In the genomic region with DNA sequence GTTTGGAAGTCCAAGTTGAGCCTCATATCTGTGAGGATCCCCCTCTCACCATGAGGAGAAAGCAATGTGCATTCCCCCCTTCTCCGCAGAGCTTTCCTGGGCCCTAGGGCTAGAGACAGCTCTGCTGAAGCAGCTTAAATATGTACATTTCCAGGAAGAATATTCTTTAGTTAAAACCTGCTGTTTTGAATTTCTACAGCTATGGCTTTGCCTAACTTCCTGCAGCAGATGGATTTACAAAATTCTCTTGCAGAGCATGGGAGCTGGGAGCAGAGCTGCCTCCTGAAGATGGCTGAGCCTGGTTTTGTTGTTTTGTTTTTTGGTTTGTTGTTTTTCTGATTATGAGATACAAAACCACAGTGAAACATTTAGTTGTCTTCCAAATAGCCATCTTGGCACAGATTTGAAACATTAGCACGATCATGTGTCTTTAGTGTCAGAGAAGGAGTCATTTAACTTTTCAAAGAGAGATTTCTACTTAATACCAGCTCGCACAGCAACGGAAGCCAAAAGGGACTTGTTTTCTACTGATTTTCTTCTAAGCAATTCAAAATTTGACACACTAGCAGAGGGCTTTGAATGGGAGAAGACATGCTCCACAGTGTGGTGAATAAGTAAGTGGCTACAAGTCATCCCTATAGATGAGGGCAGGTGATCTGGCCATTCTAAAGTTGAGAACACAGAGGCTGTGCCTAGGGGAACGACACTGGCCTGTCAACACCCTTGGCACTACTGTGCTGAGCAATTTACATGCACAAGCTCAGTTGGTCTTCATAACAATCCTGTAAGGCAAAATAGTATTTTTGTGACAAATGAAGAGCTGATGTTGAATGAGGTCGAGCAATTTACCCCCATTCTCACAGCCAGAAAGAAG, we compare ENCODE assay signal across 12 cellular contexts.
"Had no signal": no experiment of that assay in that cellular context is flagged by ENCODE, and none has a peak within 500 bp of the region (broad histone marks: within the 10 kb centered on the region; RNA-seq: fewer than 3 reads in every experiment).

No MANE protein-coding gene starts in this region.

- H3K9me3 ChIP-seq: colonic mucosa, lower lobe of right lung, suprapubic skin, upper lobe of left lung had no signal

- H3K27ac ChIP-seq: colonic mucosa, lower lobe of right lung, suprapubic skin, upper lobe of left lung had no signal

- H3K36me3 ChIP-seq: colonic mucosa, lower lobe of right lung, suprapubic skin, upper lobe of left lung had no signal

- H3K27me3 ChIP-seq: colonic mucosa, suprapubic skin, upper lobe of left lung had no signal

- H3K4me3 ChIP-seq: colonic mucosa, lower lobe of right lung, suprapubic skin, upper lobe of left lung had no signal

- DNase-seq: activated CD4-positive, alpha-beta T cell treated with anti-CD3 and anti-CD28 coated beads for 48 hours; activated naive CD4-positive, alpha-beta T cell treated with anti-CD3 and anti-CD28 coated beads for 36 hours; activated T-cell treated with anti-CD3 and anti-CD28 coated beads for 4 hours; colonic mucosa; effector CD8-positive, alpha-beta T cell; immature natural killer cell; lower lobe of right lung; naive thymus-derived CD8-positive, alpha-beta T cell; stimulated activated CD4-positive, alpha-beta T cell treated with anti-CD3 and anti-CD28 coated beads, Interleukin-2, amount 100 ng/mL, for 48 hours; stimulated activated naive CD4-positive, alpha-beta T cell treated with Interleukin-2 at 50 U/mL for 16 hours; upper lobe of left lung had no signal

- H3K4me1 ChIP-seq: colonic mucosa had no signal
